ENCODE assay signal across 13 cellular contexts in the genomic region with DNA sequence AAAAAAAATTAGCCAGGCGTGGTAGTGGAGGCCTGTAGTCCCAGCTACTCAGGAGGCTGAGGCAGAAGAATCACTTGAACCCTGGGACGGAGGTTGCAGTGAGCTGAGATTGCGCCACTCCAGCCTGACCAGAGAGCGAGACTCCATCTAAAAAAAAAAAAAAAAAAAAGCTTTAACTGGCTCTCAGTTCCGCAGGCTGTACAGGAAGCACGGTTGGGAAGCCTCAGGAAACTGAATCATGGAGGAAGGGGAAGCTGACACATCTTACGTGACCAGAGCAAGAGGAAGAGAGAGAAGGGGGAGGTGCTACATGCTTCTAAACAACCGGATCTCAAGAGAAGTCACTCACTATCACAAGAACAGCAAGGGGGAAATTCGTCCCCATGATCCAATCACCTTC.
DNase-seq lines count a peak whose midpoint lies in the region; ATAC-seq and TF ChIP-seq lines count a peak whose summit lies in the region.
"Had no signal": no experiment of that assay in that cellular context is flagged by ENCODE, and none has a peak within 500 bp of the region (broad histone marks: within the 10 kb centered on the region; RNA-seq: fewer than 3 reads in every experiment).

No MANE protein-coding gene starts in this region.

- peak overlapping the region; percentile 74 for H3K27ac ChIP-seq in neutrophil
- H3K27ac ChIP-seq: hepatocyte, RWPE1 had no signal

- TF ChIP-seq CTCF in neutrophil (IDR thresholded peaks at IDR 0.05) = no peak

- no peak overlapping the region for H3K4me3 ChIP-seq in neutrophil (ENCODE audit: low read depth in 1 of 2, low read length in 1 of 2)
- H3K4me3 ChIP-seq: hepatocyte had no signal

- peak; percentile 99 for DNase-seq in MV-4-11 (lab: John Stamatoyannopoulos, UW)
- peak; percentile 2 for DNase-seq in amniotic epithelial cell (ENCODE audit: low read depth)
- DNase-seq in activated effector memory CD4-positive, alpha-beta T cell treated with anti-CD3 and anti-CD28 coated beads, Interleukin-2, amount 50 U/mL, for 16 hours = no peak
- no peak for DNase-seq in NCI-H187 (lab: John Stamatoyannopoulos, UW)
- DNase-seq: activated CD4-positive, alpha-beta T cell treated with anti-CD3 and anti-CD28 coated beads, Interleukin-2, amount 50 U/mL, for 48 hours; NCI-H1436 treated with DMSO at 0.1 percent for 48 hours had no signal

- no peaks in the 10 kb centered on the region for H3K27me3 ChIP-seq in neutrophil
- H3K27me3 ChIP-seq: hepatocyte had no signal

- peak; percentile 46 for ATAC-seq in GM19043 (IDR thresholded peaks at IDR 0.05; ENCODE audit: low read depth, unreplicated experiment)
- ATAC-seq in HG02588 (IDR thresholded peaks at IDR 0.05; ENCODE audit: unreplicated experiment) = no peak
- ATAC-seq in GM18861 (IDR thresholded peaks at IDR 0.05; ENCODE audit: unreplicated experiment) = no peak
- ATAC-seq: stimulated activated memory B cell treated with anti-CD40 and anti-IgM and Interleukin-4, amounts not matched to agents 10 μg/mL and 1 μg/mL and 100 μg/mL, for 72 hours had no signal

- no peaks in the 10 kb centered on the region for H3K9me3 ChIP-seq in neutrophil

- H3K36me3 ChIP-seq in neutrophil = no peaks in the 10 kb centered on the region

- peaks cover 0 to 11% of the 10 kb centered on the region in 2 experiments for H3K4me1 ChIP-seq in neutrophil (ENCODE audit: control insufficient read depth in 1 of 2, insufficient read depth in 1 of 2, low read depth in 1 of 2, low read length in 1 of 2)

Comparison
In these comparisons a context has a peak if more than half of its experiments do, and no peak if none do; other contexts are left out.
1. DNase-seq: peak in MV-4-11 (single experiment) and amniotic epithelial cell (single experiment); none in activated effector memory CD4-positive, alpha-beta T cell treated with anti-CD3 and anti-CD28 coated beads, Interleukin-2, amount 50 U/mL, for 16 hours (single experiment) and NCI-H187 (0 of 2).